Comparison of ENCODE assay signal across 8 cellular contexts in genomic region chr12:12409337-12409736, GRCh38. TPM values are rescaled to one million over a fixed set of nuclear protein-coding genes. Genes with fewer than 3 reads are reported as not detected.
DNase-seq lines count a peak whose midpoint lies in the region; ATAC-seq and TF ChIP-seq lines count a peak whose summit lies in the region.
"Not testable (repeated sequence)": the region's sequence is repeated elsewhere in the genome, so short reads cannot be mapped to it uniquely, and the experiment has no call there.

No MANE protein-coding gene starts in this region.

- POLR2A ChIA-PET in HEK293 (lab: Yijun Ruan, JAX); activated CD4-positive, alpha-beta memory T cell treated with anti-CD3 and anti-CD28 coated beads, Interleukin-2, amount 10 ng/mL, durations not matched to agents 7 days and 5 days (lab: Charles Lee); activated CD8-positive, alpha-beta T cell treated with anti-CD3 and anti-CD28 coated beads, Interleukin-2, amount 10 ng/mL, durations not matched to agents 7 days and 5 days (lab: Charles Lee): not testable (repeated sequence)

- H3K36me3 Mint-ChIP-seq in CD4-positive, CD25-positive, alpha-beta regulatory T cell: peaks cover 13% of the 10 kb centered on the region
- H3K36me3 Mint-ChIP-seq in activated CD4-positive, alpha-beta T cell treated with anti-CD3 and anti-CD28 coated beads, Interleukin-2, amount 10 ng/mL, durations not matched to agents 24 days and 14 days (ENCODE audit: low read depth): peaks cover 35% of the 10 kb centered on the region
- peaks cover 63% of the 10 kb centered on the region for H3K36me3 Mint-ChIP-seq in activated CD4-positive, alpha-beta memory T cell treated with anti-CD3 and anti-CD28 coated beads, Interleukin-2, amount 10 ng/mL, durations not matched to agents 7 days and 5 days (ENCODE audit: low read depth)
- H3K36me3 Mint-ChIP-seq in activated CD8-positive, alpha-beta T cell treated with anti-CD3 and anti-CD28 coated beads, Interleukin-2, amount 10 ng/mL, durations not matched to agents 7 days and 5 days (ENCODE audit: low read depth): peaks cover 36% of the 10 kb centered on the region
- H3K36me3 Mint-ChIP-seq in activated T-helper 1 cell treated with anti-CD3 and anti-CD28 coated beads, Interleukin-12 subunit alpha, Interleukin-12 subunit beta, Interleukin-2, Interleukin-4 antibody, amounts not matched to agents 30 ng/mL and 10 ng/mL and 1 ng/mL, durations not matched to agents 14 hours and 24 hours and 36 hours (ENCODE audit: low read depth): peaks cover 26% of the 10 kb centered on the region
- peaks cover 62% of the 10 kb centered on the region for H3K36me3 Mint-ChIP-seq in activated T-helper 2 cell treated with anti-CD3 and anti-CD28 coated beads, Interferon-gamma antibody, Interleukin-2, Interleukin-4, amounts not matched to agents 10 μg/mL and 5 μg/mL and 100 μg/mL, durations not matched to agents 14 hours and 24 hours and 36 hours (ENCODE audit: low read depth)
- not testable (repeated sequence) for H3K36me3 Mint-ChIP-seq in natural killer cell treated with Interleukin-12 subunit alpha and Interleukin-12 subunit beta and Interleukin-15 and Interleukin-18, amount 100 ng/mL, for 72 hours

- DNase-seq in CD4-positive, CD25-positive, alpha-beta regulatory T cell; activated CD4-positive, alpha-beta T cell treated with anti-CD3 and anti-CD28 coated beads, Interleukin-2, amount 10 ng/mL, durations not matched to agents 24 days and 14 days; activated CD4-positive, alpha-beta memory T cell treated with anti-CD3 and anti-CD28 coated beads, Interleukin-2, amount 10 ng/mL, durations not matched to agents 7 days and 5 days; activated CD8-positive, alpha-beta T cell treated with anti-CD3 and anti-CD28 coated beads, Interleukin-2, amount 10 ng/mL, durations not matched to agents 7 days and 5 days; activated T-helper 1 cell treated with anti-CD3 and anti-CD28 coated beads, Interleukin-12 subunit alpha, Interleukin-12 subunit beta, Interleukin-2, Interleukin-4 antibody, amounts not matched to agents 30 ng/mL and 10 ng/mL and 1 ng/mL, durations not matched to agents 14 hours and 24 hours and 36 hours (ENCODE audit: low spot score); activated T-helper 2 cell treated with anti-CD3 and anti-CD28 coated beads, Interferon-gamma antibody, Interleukin-2, Interleukin-4, amounts not matched to agents 10 μg/mL and 5 μg/mL and 100 μg/mL, durations not matched to agents 14 hours and 24 hours and 36 hours (ENCODE audit: low spot score); natural killer cell treated with Interleukin-12 subunit alpha and Interleukin-12 subunit beta and Interleukin-15 and Interleukin-18, amount 100 ng/mL, for 72 hours (ENCODE audit: low spot score): not testable (repeated sequence)

- peaks cover 6 to 30% (median 20%) of the 10 kb centered on the region in 4 donors for H3K4me1 Mint-ChIP-seq in CD4-positive, CD25-positive, alpha-beta regulatory T cell
- peaks cover 11% of the 10 kb centered on the region for H3K4me1 Mint-ChIP-seq in activated CD4-positive, alpha-beta T cell treated with anti-CD3 and anti-CD28 coated beads, Interleukin-2, amount 10 ng/mL, durations not matched to agents 24 days and 14 days
- H3K4me1 Mint-ChIP-seq in activated CD4-positive, alpha-beta memory T cell treated with anti-CD3 and anti-CD28 coated beads, Interleukin-2, amount 10 ng/mL, durations not matched to agents 7 days and 5 days: peaks cover 50% of the 10 kb centered on the region
- H3K4me1 Mint-ChIP-seq in activated CD8-positive, alpha-beta T cell treated with anti-CD3 and anti-CD28 coated beads, Interleukin-2, amount 10 ng/mL, durations not matched to agents 7 days and 5 days (ENCODE audit: low read depth): peaks cover 19% of the 10 kb centered on the region
- H3K4me1 Mint-ChIP-seq in activated T-helper 1 cell treated with anti-CD3 and anti-CD28 coated beads, Interleukin-12 subunit alpha, Interleukin-12 subunit beta, Interleukin-2, Interleukin-4 antibody, amounts not matched to agents 30 ng/mL and 10 ng/mL and 1 ng/mL, durations not matched to agents 14 hours and 24 hours and 36 hours (ENCODE audit: low read depth): peaks cover 15% of the 10 kb centered on the region
- peaks cover 27% of the 10 kb centered on the region for H3K4me1 Mint-ChIP-seq in activated T-helper 2 cell treated with anti-CD3 and anti-CD28 coated beads, Interferon-gamma antibody, Interleukin-2, Interleukin-4, amounts not matched to agents 10 μg/mL and 5 μg/mL and 100 μg/mL, durations not matched to agents 14 hours and 24 hours and 36 hours (ENCODE audit: low read depth)
- H3K4me1 Mint-ChIP-seq in natural killer cell treated with Interleukin-12 subunit alpha and Interleukin-12 subunit beta and Interleukin-15 and Interleukin-18, amount 100 ng/mL, for 72 hours (ENCODE audit: low read depth in 2 of 2): peaks cover 20 to 38% of the 10 kb centered on the region in 2 donors

- H3K4me3 Mint-ChIP-seq in CD4-positive, CD25-positive, alpha-beta regulatory T cell; activated CD4-positive, alpha-beta T cell treated with anti-CD3 and anti-CD28 coated beads, Interleukin-2, amount 10 ng/mL, durations not matched to agents 24 days and 14 days; activated CD4-positive, alpha-beta memory T cell treated with anti-CD3 and anti-CD28 coated beads, Interleukin-2, amount 10 ng/mL, durations not matched to agents 7 days and 5 days; activated CD8-positive, alpha-beta T cell treated with anti-CD3 and anti-CD28 coated beads, Interleukin-2, amount 10 ng/mL, durations not matched to agents 7 days and 5 days; activated T-helper 1 cell treated with anti-CD3 and anti-CD28 coated beads, Interleukin-12 subunit alpha, Interleukin-12 subunit beta, Interleukin-2, Interleukin-4 antibody, amounts not matched to agents 30 ng/mL and 10 ng/mL and 1 ng/mL, durations not matched to agents 14 hours and 24 hours and 36 hours; activated T-helper 2 cell treated with anti-CD3 and anti-CD28 coated beads, Interferon-gamma antibody, Interleukin-2, Interleukin-4, amounts not matched to agents 10 μg/mL and 5 μg/mL and 100 μg/mL, durations not matched to agents 14 hours and 24 hours and 36 hours (ENCODE audit: low read depth): not testable (repeated sequence)
- peak overlapping the region; percentile 44 for H3K4me3 Mint-ChIP-seq in natural killer cell treated with Interleukin-12 subunit alpha and Interleukin-12 subunit beta and Interleukin-15 and Interleukin-18, amount 100 ng/mL, for 72 hours

- not testable (repeated sequence) for ATAC-seq in CD4-positive, CD25-positive, alpha-beta regulatory T cell (ENCODE audit: low read depth in 2 of 2); activated CD8-positive, alpha-beta T cell treated with anti-CD3 and anti-CD28 coated beads, Interleukin-2, amount 10 ng/mL, durations not matched to agents 7 days and 5 days; natural killer cell treated with Interleukin-12 subunit alpha and Interleukin-12 subunit beta and Interleukin-15 and Interleukin-18, amount 100 ng/mL, for 72 hours

- H3K9me3 Mint-ChIP-seq in CD4-positive, CD25-positive, alpha-beta regulatory T cell; activated CD4-positive, alpha-beta T cell treated with anti-CD3 and anti-CD28 coated beads, Interleukin-2, amount 10 ng/mL, durations not matched to agents 24 days and 14 days; activated CD8-positive, alpha-beta T cell treated with anti-CD3 and anti-CD28 coated beads, Interleukin-2, amount 10 ng/mL, durations not matched to agents 7 days and 5 days (ENCODE audit: insufficient read depth); activated T-helper 1 cell treated with anti-CD3 and anti-CD28 coated beads, Interleukin-12 subunit alpha, Interleukin-12 subunit beta, Interleukin-2, Interleukin-4 antibody, amounts not matched to agents 30 ng/mL and 10 ng/mL and 1 ng/mL, durations not matched to agents 14 hours and 24 hours and 36 hours; natural killer cell treated with Interleukin-12 subunit alpha and Interleukin-12 subunit beta and Interleukin-15 and Interleukin-18, amount 100 ng/mL, for 72 hours: not testable (repeated sequence)
- peaks cover 16% of the 10 kb centered on the region for H3K9me3 Mint-ChIP-seq in activated CD4-positive, alpha-beta memory T cell treated with anti-CD3 and anti-CD28 coated beads, Interleukin-2, amount 10 ng/mL, durations not matched to agents 7 days and 5 days
- peaks cover 21% of the 10 kb centered on the region for H3K9me3 Mint-ChIP-seq in activated T-helper 2 cell treated with anti-CD3 and anti-CD28 coated beads, Interferon-gamma antibody, Interleukin-2, Interleukin-4, amounts not matched to agents 10 μg/mL and 5 μg/mL and 100 μg/mL, durations not matched to agents 14 hours and 24 hours and 36 hours

- not testable (repeated sequence) for H3K9me3 ChIP-seq in CD4-positive, CD25-positive, alpha-beta regulatory T cell (ENCODE audit: control insufficient read depth in 2 of 2, low read length in 2 of 2); HEK293 (ENCODE audit: control insufficient read depth, insufficient read depth, low read depth, low read length)

- not testable (repeated sequence) for H3K27ac ChIP-seq in CD4-positive, CD25-positive, alpha-beta regulatory T cell (ENCODE audit: insufficient read depth, low read length, poor library complexity, severe bottlenecking); HEK293 (ENCODE audit: extremely low read depth, low read depth, low read length)

- not testable (repeated sequence) for H3K4me3 ChIP-seq in CD4-positive, CD25-positive, alpha-beta regulatory T cell (ENCODE audit: low read depth, low read length); HEK293 (ENCODE audit: low read depth, low read length)

- TF ChIP-seq CTCF in HEK293 (tag by site-specific recombination; IDR thresholded peaks at IDR 0.05): not testable (repeated sequence)

- intact Hi-C loops in activated CD4-positive, alpha-beta T cell treated with anti-CD3 and anti-CD28 coated beads, Interleukin-2, amount 10 ng/mL, durations not matched to agents 24 days and 14 days (cut with micrococcal nuclease); activated T-helper 1 cell treated with anti-CD3 and anti-CD28 coated beads, Interleukin-12 subunit alpha, Interleukin-12 subunit beta, Interleukin-2, Interleukin-4 antibody, amounts not matched to agents 30 ng/mL and 10 ng/mL and 1 ng/mL, durations not matched to agents 14 hours and 24 hours and 36 hours (cut with micrococcal nuclease); activated T-helper 2 cell treated with anti-CD3 and anti-CD28 coated beads, Interferon-gamma antibody, Interleukin-2, Interleukin-4, amounts not matched to agents 10 μg/mL and 5 μg/mL and 100 μg/mL, durations not matched to agents 14 hours and 24 hours and 36 hours (cut with micrococcal nuclease): not testable (repeated sequence)

- H3K27ac Mint-ChIP-seq in CD4-positive, CD25-positive, alpha-beta regulatory T cell: peak overlapping the region in 2 of 3 donors; percentile 7 to 43
- H3K27ac Mint-ChIP-seq in activated CD4-positive, alpha-beta T cell treated with anti-CD3 and anti-CD28 coated beads, Interleukin-2, amount 10 ng/mL, durations not matched to agents 24 days and 14 days: peak overlapping the region; percentile 29
- H3K27ac Mint-ChIP-seq in activated CD4-positive, alpha-beta memory T cell treated with anti-CD3 and anti-CD28 coated beads, Interleukin-2, amount 10 ng/mL, durations not matched to agents 7 days and 5 days: peak overlapping the region; percentile 65
- H3K27ac Mint-ChIP-seq in activated CD8-positive, alpha-beta T cell treated with anti-CD3 and anti-CD28 coated beads, Interleukin-2, amount 10 ng/mL, durations not matched to agents 7 days and 5 days: peak overlapping the region; percentile 55
- peak overlapping the region; percentile 23 for H3K27ac Mint-ChIP-seq in activated T-helper 1 cell treated with anti-CD3 and anti-CD28 coated beads, Interleukin-12 subunit alpha, Interleukin-12 subunit beta, Interleukin-2, Interleukin-4 antibody, amounts not matched to agents 30 ng/mL and 10 ng/mL and 1 ng/mL, durations not matched to agents 14 hours and 24 hours and 36 hours
- H3K27ac Mint-ChIP-seq in activated T-helper 2 cell treated with anti-CD3 and anti-CD28 coated beads, Interferon-gamma antibody, Interleukin-2, Interleukin-4, amounts not matched to agents 10 μg/mL and 5 μg/mL and 100 μg/mL, durations not matched to agents 14 hours and 24 hours and 36 hours: peak overlapping the region; percentile 76
- peak overlapping the region in 1 of 2 donors; percentile 84 for H3K27ac Mint-ChIP-seq in natural killer cell treated with Interleukin-12 subunit alpha and Interleukin-12 subunit beta and Interleukin-15 and Interleukin-18, amount 100 ng/mL, for 72 hours

- H3K36me3 ChIP-seq in CD4-positive, CD25-positive, alpha-beta regulatory T cell (ENCODE audit: control insufficient read depth, insufficient read depth, low read length); HEK293 (ENCODE audit: control insufficient read depth in 2 of 2, insufficient read depth in 1 of 2, low read length in 2 of 2): not testable (repeated sequence)

- not testable (repeated sequence) for H3K4me1 ChIP-seq in CD4-positive, CD25-positive, alpha-beta regulatory T cell (ENCODE audit: control insufficient read depth, insufficient read depth, low read length, poor library complexity, severe bottlenecking); HEK293 (ENCODE audit: control insufficient read depth, insufficient read depth, low read length)

- CTCF ChIA-PET in HEK293 (lab: Yijun Ruan, JAX); activated CD4-positive, alpha-beta memory T cell treated with anti-CD3 and anti-CD28 coated beads, Interleukin-2, amount 10 ng/mL, durations not matched to agents 7 days and 5 days (lab: Charles Lee); activated CD8-positive, alpha-beta T cell treated with anti-CD3 and anti-CD28 coated beads, Interleukin-2, amount 10 ng/mL, durations not matched to agents 7 days and 5 days (lab: Charles Lee): not testable (repeated sequence)

- not testable (repeated sequence) for H3K27me3 Mint-ChIP-seq in CD4-positive, CD25-positive, alpha-beta regulatory T cell; activated CD4-positive, alpha-beta T cell treated with anti-CD3 and anti-CD28 coated beads, Interleukin-2, amount 10 ng/mL, durations not matched to agents 24 days and 14 days; activated CD4-positive, alpha-beta memory T cell treated with anti-CD3 and anti-CD28 coated beads, Interleukin-2, amount 10 ng/mL, durations not matched to agents 7 days and 5 days; activated CD8-positive, alpha-beta T cell treated with anti-CD3 and anti-CD28 coated beads, Interleukin-2, amount 10 ng/mL, durations not matched to agents 7 days and 5 days (ENCODE audit: low read depth); activated T-helper 1 cell treated with anti-CD3 and anti-CD28 coated beads, Interleukin-12 subunit alpha, Interleukin-12 subunit beta, Interleukin-2, Interleukin-4 antibody, amounts not matched to agents 30 ng/mL and 10 ng/mL and 1 ng/mL, durations not matched to agents 14 hours and 24 hours and 36 hours (ENCODE audit: insufficient read depth); activated T-helper 2 cell treated with anti-CD3 and anti-CD28 coated beads, Interferon-gamma antibody, Interleukin-2, Interleukin-4, amounts not matched to agents 10 μg/mL and 5 μg/mL and 100 μg/mL, durations not matched to agents 14 hours and 24 hours and 36 hours (ENCODE audit: low read depth); natural killer cell treated with Interleukin-12 subunit alpha and Interleukin-12 subunit beta and Interleukin-15 and Interleukin-18, amount 100 ng/mL, for 72 hours

- not testable (repeated sequence) for H3K27me3 ChIP-seq in CD4-positive, CD25-positive, alpha-beta regulatory T cell (ENCODE audit: control insufficient read depth, insufficient read depth, low read length)

RNA-seq across cellular contexts. Expression of gene BORCS5, which starts 52.5 kb away (rescaled TPM):
- total RNA-seq in CD4-positive, CD25-positive, alpha-beta regulatory T cell: 39.2 TPM
- 10 to 100 TPM; 25.0 to 37.7 (median 30.9) TPM for polyA plus RNA-seq in CD4-positive, CD25-positive, alpha-beta regulatory T cell
- total RNA-seq in activated CD4-positive, alpha-beta T cell treated with anti-CD3 and anti-CD28 coated beads, Interleukin-2, amount 10 ng/mL, durations not matched to agents 24 days and 14 days: 34.0 and 37.0 TPM in 2 replicates
- 10 to 100 TPM; 30.9 to 32.4 TPM for total RNA-seq in activated CD4-positive, alpha-beta memory T cell treated with anti-CD3 and anti-CD28 coated beads, Interleukin-2, amount 10 ng/mL, durations not matched to agents 7 days and 5 days
- 10 to 100 TPM; 18.8 to 21.2 TPM for total RNA-seq in activated CD8-positive, alpha-beta T cell treated with anti-CD3 and anti-CD28 coated beads, Interleukin-2, amount 10 ng/mL, durations not matched to agents 7 days and 5 days
- 34.5 and 39.6 TPM in 2 replicates for total RNA-seq in activated T-helper 1 cell treated with anti-CD3 and anti-CD28 coated beads, Interleukin-12 subunit alpha, Interleukin-12 subunit beta, Interleukin-2, Interleukin-4 antibody, amounts not matched to agents 30 ng/mL and 10 ng/mL and 1 ng/mL, durations not matched to agents 14 hours and 24 hours and 36 hours
- 41.8 and 45.9 TPM in 2 replicates for total RNA-seq in activated T-helper 2 cell treated with anti-CD3 and anti-CD28 coated beads, Interferon-gamma antibody, Interleukin-2, Interleukin-4, amounts not matched to agents 10 μg/mL and 5 μg/mL and 100 μg/mL, durations not matched to agents 14 hours and 24 hours and 36 hours
- total RNA-seq in natural killer cell treated with Interleukin-12 subunit alpha and Interleukin-12 subunit beta and Interleukin-15 and Interleukin-18, amount 100 ng/mL, for 72 hours: 10 to 100 TPM; 19.7 to 26.9 TPM

RNA-seq across cellular contexts. Expression of gene MANSC1, which starts 59.3 kb away (rescaled TPM):
- total RNA-seq in CD4-positive, CD25-positive, alpha-beta regulatory T cell: 0.22 TPM
- 1 to 10 TPM in 2 of 4 donors, under 1 TPM in 2; 0.43 to 1.3 (median 0.89) TPM for polyA plus RNA-seq in CD4-positive, CD25-positive, alpha-beta regulatory T cell
- total RNA-seq in activated CD4-positive, alpha-beta T cell treated with anti-CD3 and anti-CD28 coated beads, Interleukin-2, amount 10 ng/mL, durations not matched to agents 24 days and 14 days: 0.88 and 1.1 TPM in 2 replicates
- total RNA-seq in activated CD4-positive, alpha-beta memory T cell treated with anti-CD3 and anti-CD28 coated beads, Interleukin-2, amount 10 ng/mL, durations not matched to agents 7 days and 5 days: under 1 TPM; 0.10 to 0.15 TPM
- total RNA-seq in activated CD8-positive, alpha-beta T cell treated with anti-CD3 and anti-CD28 coated beads, Interleukin-2, amount 10 ng/mL, durations not matched to agents 7 days and 5 days: under 1 TPM in 1 of 2 experiments, not detected in 1; 0.13 TPM
- total RNA-seq in activated T-helper 1 cell treated with anti-CD3 and anti-CD28 coated beads, Interleukin-12 subunit alpha, Interleukin-12 subunit beta, Interleukin-2, Interleukin-4 antibody, amounts not matched to agents 30 ng/mL and 10 ng/mL and 1 ng/mL, durations not matched to agents 14 hours and 24 hours and 36 hours: 0.83 and 1.4 TPM in 2 replicates
- 0.25 and 1.6 TPM in 2 replicates for total RNA-seq in activated T-helper 2 cell treated with anti-CD3 and anti-CD28 coated beads, Interferon-gamma antibody, Interleukin-2, Interleukin-4, amounts not matched to agents 10 μg/mL and 5 μg/mL and 100 μg/mL, durations not matched to agents 14 hours and 24 hours and 36 hours
- 1 to 10 TPM in 1 of 2 donors, under 1 TPM in 1; 0.50 to 1.1 TPM for total RNA-seq in natural killer cell treated with Interleukin-12 subunit alpha and Interleukin-12 subunit beta and Interleukin-15 and Interleukin-18, amount 100 ng/mL, for 72 hours
